Comparison of ENCODE assay signal across 10 cellular contexts in the genomic region with DNA sequence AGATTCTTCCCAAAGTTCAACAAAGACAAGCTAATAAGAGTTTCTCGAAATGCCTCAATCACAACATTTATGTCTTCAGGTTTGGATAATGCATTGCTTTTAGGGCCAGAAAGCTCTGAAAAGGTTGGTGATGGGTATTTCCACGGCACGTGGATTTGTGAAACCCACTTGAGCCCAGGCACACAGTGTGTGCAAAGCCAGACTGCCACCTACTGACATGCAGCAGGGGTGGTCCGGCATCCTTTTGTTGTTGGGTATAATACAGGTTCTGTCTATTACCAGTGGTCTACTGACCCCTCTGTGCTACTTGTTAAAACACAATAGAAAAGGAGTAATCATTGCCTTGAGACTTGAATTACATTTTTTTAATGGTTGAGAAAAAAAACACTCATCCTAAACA.
A peak's percentile ranks its signal among the peaks of the same experiment; 100 is the strongest.
DNase-seq lines count a peak whose midpoint lies in the region; ATAC-seq and TF ChIP-seq lines count a peak whose summit lies in the region.
"Had no signal": no experiment of that assay in that cellular context is flagged by ENCODE, and none has a peak within 500 bp of the region (broad histone marks: within the 10 kb centered on the region; RNA-seq: fewer than 3 reads in every experiment).

No MANE protein-coding gene starts in this region.

- ATAC-seq in HG03432 (IDR thresholded peaks at IDR 0.05; ENCODE audit: unreplicated experiment): no peak

- H3K4me3 ChIP-seq in fibroblast of the aortic adventitia (ENCODE audit: low read depth, low read length) (no peak overlapping the region), coronary artery (no peak overlapping the region)
- H3K4me3 ChIP-seq: colonic mucosa had no signal

- no peak for DNase-seq in GM13976 (ENCODE audit: low spot score)
- DNase-seq in NCI-H69 (lab: John Stamatoyannopoulos, UW): peak; percentile 16
- peak; percentile 16 for DNase-seq in fibroblast of the aortic adventitia (ENCODE audit: low read depth)
- DNase-seq in retina: peak; percentile 24
- DNase-seq in coronary artery (ENCODE audit: low spot score): no peak
- no peak for DNase-seq in NCI-H1048 (lab: John Stamatoyannopoulos, UW)
- no peak for DNase-seq in activated CD8-positive, alpha-beta memory T cell treated with anti-CD3 and anti-CD28 coated beads, Interleukin-2, amount 50 U/mL, for 4 hours
- DNase-seq: colonic mucosa had no signal

- no peak overlapping the region for H3K27ac ChIP-seq in coronary artery
- H3K27ac ChIP-seq: colonic mucosa, neutrophil had no signal

- TF ChIP-seq CTCF in GM13976 (IDR thresholded peaks at IDR 0.05; ENCODE audit: borderline replicate concordance, control extremely low read depth, extremely low read depth, insufficient read depth, missing control alignments): peak; percentile 3
- peak; percentile 34 for TF ChIP-seq CTCF in fibroblast of the aortic adventitia (IDR thresholded peaks at IDR 0.05; ENCODE audit: insufficient read depth, low read length)
- TF ChIP-seq CTCF in coronary artery (IDR thresholded peaks at IDR 0.05): no peak

- in situ Hi-C loops in GM13976 (cut with MboI; ENCODE audit: low sequenced_read_pairs, unreplicated experiment): no loop called here

Comparison
In these comparisons a context has a peak if more than half of its experiments do, and no peak if none do; other contexts are left out.
1. DNase-seq: peak in NCI-H69 (single experiment), fibroblast of the aortic adventitia (single experiment) and retina (single experiment); none in GM13976 (single experiment), coronary artery (single experiment), NCI-H1048 (single experiment) and activated CD8-positive, alpha-beta memory T cell treated with anti-CD3 and anti-CD28 coated beads, Interleukin-2, amount 50 U/mL, for 4 hours (single experiment).